In genomic region chr1:180502361-180503273, GRCh38 we compare ENCODE assay signal across 8 cellular contexts. TPM values are rescaled to one million over a fixed set of nuclear protein-coding genes. Genes with fewer than 3 reads are reported as not detected.
DNase-seq lines count a peak whose midpoint lies in the region; ATAC-seq and TF ChIP-seq lines count a peak whose summit lies in the region.

TSS of gene ACBD6 (minus strand) at chr1:180502577. CDS start at chr1:180502266, 311 bp downstream.

- H3K4me3 ChIP-seq in liver (ENCODE audit: low read depth in 1 of 3, low read length in 3 of 3): peak within 1 kb of the TSS; percentile 62 to 84 (median 73)

- no peaks in the 10 kb centered on the region for H3K27me3 ChIP-seq in liver (ENCODE audit: control insufficient read depth in 4 of 4, insufficient read depth in 4 of 4, low read length in 3 of 4)

- TF ChIP-seq CTCF in liver (IDR thresholded peaks at IDR 0.05; ENCODE audit: low read depth, low read length, missing input control): peak; percentile 1

- peak; percentile 87 for ATAC-seq in GM19324 (IDR thresholded peaks at IDR 0.05; ENCODE audit: low FRiP score, unreplicated experiment)
- peak; percentile 82 for ATAC-seq in HG03460 (IDR thresholded peaks at IDR 0.05; ENCODE audit: unreplicated experiment)

- WGBS in liver: under 1% methylated on average over 83 of the region's 83 CpGs

- H3K27ac ChIP-seq in liver (ENCODE audit: low read depth in 1 of 2, low read length in 2 of 2): peak within 1 kb of the TSS; percentile 79 to 89

- no peaks in the 10 kb centered on the region for H3K9me3 ChIP-seq in liver (ENCODE audit: control insufficient read depth in 4 of 4, low read length in 3 of 4)

- peak within 1 kb of the TSS; percentile 47 to 68 for H3K9ac ChIP-seq in liver (ENCODE audit: low read depth in 1 of 2, low read length in 2 of 2)

- DNase-seq in CD1c-positive myeloid dendritic cell (ENCODE audit: extremely low spot score) (peak; percentile 88), NCI-H526 (lab: John Stamatoyannopoulos, UW) (peak; percentile 97 to 100), dermis blood vessel endothelial cell (peak; percentile 91)
- peak; percentile 81 to 85 for DNase-seq in activated CD4-positive, alpha-beta T cell treated with anti-CD3 and anti-CD28 coated beads, Interleukin-2, amount 50 U/mL, for 24 hours (ENCODE audit: low read depth in 1 of 2, low spot score in 1 of 2)
- DNase-seq in stimulated activated CD4-positive, alpha-beta T cell treated with anti-CD3 and anti-CD28 coated beads, Interleukin-4, amount 100 ng/mL, for 24 hours: peak; percentile 91

- TF ChIP-seq RAD21 in liver (IDR thresholded peaks at IDR 0.05): no peak

- H3K4me1 ChIP-seq in liver (ENCODE audit: control insufficient read depth in 4 of 4, insufficient read depth in 4 of 4, low read length in 3 of 4): peaks cover 0 to 13% (median 8%) of the 10 kb centered on the region in 4 donors

- H3K36me3 ChIP-seq in liver (ENCODE audit: control insufficient read depth in 4 of 4, insufficient read depth in 3 of 4, low read depth in 1 of 4, low read length in 3 of 4): no peaks in the 10 kb centered on the region

TF ChIP-seq in liver, 16 proteins besides CTCF, POLR2A, EP300 and RAD21:
- TF ChIP-seq EGR1 (IDR thresholded peaks at IDR 0.05; ENCODE audit: low read depth in 2 of 2) (no peak), GABPA (IDR thresholded peaks at IDR 0.05 in 1 of 2, conservative IDR thresholded peaks at IDR 0.05 in 1 of 2) (peak; percentile 26 to 55), ZBTB33 (IDR thresholded peaks at IDR 0.05) (peak; percentile 41), NR2F2 (IDR thresholded peaks at IDR 0.05) (no peak), HNF4G (IDR thresholded peaks at IDR 0.05) (no peak), FOXA2 (IDR thresholded peaks at IDR 0.05) (no peak), RXRA (IDR thresholded peaks at IDR 0.05) (peak in 1 of 2 donors; percentile 14), SP1 (IDR thresholded peaks at IDR 0.05) (peak; percentile 34), YY1 (IDR thresholded peaks at IDR 0.05) (peak; percentile 35), TAF1 (conservative IDR thresholded peaks at IDR 0.05) (peak; percentile 47), HNF4A (conservative IDR thresholded peaks at IDR 0.05) (no peak), FOXA1 (IDR thresholded peaks at IDR 0.05) (no peak)
- TF ChIP-seq, protein P1, sequence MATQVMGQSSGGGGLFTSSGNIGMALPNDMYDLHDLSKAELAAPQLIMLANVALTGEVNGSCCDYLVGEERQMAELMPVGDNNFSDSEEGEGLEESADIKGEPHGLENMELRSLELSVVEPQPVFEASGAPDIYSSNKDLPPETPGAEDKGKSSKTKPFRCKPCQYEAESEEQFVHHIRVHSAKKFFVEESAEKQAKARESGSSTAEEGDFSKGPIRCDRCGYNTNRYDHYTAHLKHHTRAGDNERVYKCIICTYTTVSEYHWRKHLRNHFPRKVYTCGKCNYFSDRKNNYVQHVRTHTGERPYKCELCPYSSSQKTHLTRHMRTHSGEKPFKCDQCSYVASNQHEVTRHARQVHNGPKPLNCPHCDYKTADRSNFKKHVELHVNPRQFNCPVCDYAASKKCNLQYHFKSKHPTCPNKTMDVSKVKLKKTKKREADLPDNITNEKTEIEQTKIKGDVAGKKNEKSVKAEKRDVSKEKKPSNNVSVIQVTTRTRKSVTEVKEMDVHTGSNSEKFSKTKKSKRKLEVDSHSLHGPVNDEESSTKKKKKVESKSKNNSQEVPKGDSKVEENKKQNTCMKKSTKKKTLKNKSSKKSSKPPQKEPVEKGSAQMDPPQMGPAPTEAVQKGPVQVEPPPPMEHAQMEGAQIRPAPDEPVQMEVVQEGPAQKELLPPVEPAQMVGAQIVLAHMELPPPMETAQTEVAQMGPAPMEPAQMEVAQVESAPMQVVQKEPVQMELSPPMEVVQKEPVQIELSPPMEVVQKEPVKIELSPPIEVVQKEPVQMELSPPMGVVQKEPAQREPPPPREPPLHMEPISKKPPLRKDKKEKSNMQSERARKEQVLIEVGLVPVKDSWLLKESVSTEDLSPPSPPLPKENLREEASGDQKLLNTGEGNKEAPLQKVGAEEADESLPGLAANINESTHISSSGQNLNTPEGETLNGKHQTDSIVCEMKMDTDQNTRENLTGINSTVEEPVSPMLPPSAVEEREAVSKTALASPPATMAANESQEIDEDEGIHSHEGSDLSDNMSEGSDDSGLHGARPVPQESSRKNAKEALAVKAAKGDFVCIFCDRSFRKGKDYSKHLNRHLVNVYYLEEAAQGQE (IDR thresholded peaks at IDR 0.05): peak; percentile 23
- TF ChIP-seq, protein P2, sequence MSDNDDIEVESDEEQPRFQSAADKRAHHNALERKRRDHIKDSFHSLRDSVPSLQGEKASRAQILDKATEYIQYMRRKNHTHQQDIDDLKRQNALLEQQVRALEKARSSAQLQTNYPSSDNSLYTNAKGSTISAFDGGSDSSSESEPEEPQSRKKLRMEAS (IDR thresholded peaks at IDR 0.05): peak; percentile 53

RNA-seq across cellular contexts. Expression of gene ACBD6, which starts in this region (rescaled TPM):
- 48.8 and 52.6 TPM in 2 replicates for total RNA-seq in dermis blood vessel endothelial cell
- 10 to 100 TPM; 16.1 to 17.3 TPM for total RNA-seq in liver
- polyA plus RNA-seq in liver: 10 to 100 TPM in 1 of 2 donors, 1 to 10 TPM in 1; 8.3 to 11.9 TPM

Comparison
In these comparisons a context has a peak if more than half of its experiments do, and no peak if none do; other contexts are left out.
1. Peak in every context shown above with its lines: DNase-seq, ATAC-seq, H3K4me3 ChIP-seq and H3K27ac ChIP-seq.